9 cellular contexts compared by ENCODE assay signal in the genomic region with DNA sequence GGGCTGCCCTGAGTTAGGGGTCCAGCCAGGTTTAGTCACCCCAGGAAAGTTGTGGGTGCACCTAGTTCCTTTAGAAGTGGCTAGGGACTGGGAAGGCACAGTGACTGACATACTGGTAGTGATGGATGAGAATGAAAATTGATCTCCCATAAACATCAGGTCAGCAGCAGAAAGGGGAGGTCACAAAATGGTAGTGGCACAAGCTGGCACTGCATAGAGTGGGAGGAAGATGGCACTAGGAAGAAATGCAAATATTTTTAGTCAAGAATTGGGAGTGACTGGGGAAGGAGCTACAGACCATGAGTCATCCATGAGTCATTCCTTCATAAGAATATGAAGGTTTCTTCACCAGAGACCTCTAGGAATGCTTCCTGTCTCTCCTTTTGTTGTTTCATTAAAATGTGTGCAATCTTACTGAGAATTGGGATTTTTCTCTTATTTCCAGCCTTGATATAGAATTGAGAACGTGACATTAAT.
DNase-seq lines count a peak whose midpoint lies in the region; ATAC-seq, FAIRE-seq and TF ChIP-seq lines count a peak whose summit lies in the region.
"Had no signal": no experiment of that assay in that cellular context is flagged by ENCODE, and none has a peak within 500 bp of the region (broad histone marks: within the 10 kb centered on the region; RNA-seq: fewer than 3 reads in every experiment).

No MANE protein-coding gene starts in this region.

- no peaks in the 10 kb centered on the region for H3K36me3 Mint-ChIP-seq in activated B cell treated with CpG ODN at 0.5 μM for 24 hours (ENCODE audit: low read depth)

- intact Hi-C loops in activated B cell treated with CpG ODN at 0.5 μM for 24 hours (cut with micrococcal nuclease), result loop anchor here (2.0 kb wide), 2 partner anchors 29 to 61 kb away; no protein-coding TSS in a partner anchor

- peaks cover 51% of the 10 kb centered on the region for H3K4me1 Mint-ChIP-seq in activated B cell treated with CpG ODN at 0.5 μM for 24 hours

- CTCF ChIA-PET in activated B cell treated with CpG ODN at 0.5 μM for 24 hours (lab: Charles Lee), result interaction anchor here (1.3 to 1.5 kb wide), 4 partner anchors 29 to 245 kb away, joined by 3 to 4 read pairs (median 4); no protein-coding TSS in a partner anchor

- no peak overlapping the region for H3K4me3 Mint-ChIP-seq in activated B cell treated with CpG ODN at 0.5 μM for 24 hours

- H3K27ac Mint-ChIP-seq in activated B cell treated with CpG ODN at 0.5 μM for 24 hours, result peak overlapping the region; percentile 85

- H3K27me3 Mint-ChIP-seq in activated B cell treated with CpG ODN at 0.5 μM for 24 hours, result no peaks in the 10 kb centered on the region

- no peak for ATAC-seq in activated B cell treated with CpG ODN at 0.5 μM for 24 hours (ENCODE audit: low read depth)

- no peak for FAIRE-seq in urothelium cell line (lab: Jason Lieb, UNC)

- no peak for TF ChIP-seq CTCF in activated B cell treated with CpG ODN at 0.5 μM for 24 hours (IDR thresholded peaks at IDR 0.05)

- no peaks in the 10 kb centered on the region for H3K9me3 Mint-ChIP-seq in activated B cell treated with CpG ODN at 0.5 μM for 24 hours

- POLR2A ChIA-PET in activated B cell treated with CpG ODN at 0.5 μM for 24 hours (lab: Charles Lee), result interaction anchor here (0.9 to 2.9 kb wide), 3 partner anchors 16 to 119 kb away, joined by 3 to 9 read pairs (median 6); no protein-coding TSS in a partner anchor

- peak; percentile 13 for DNase-seq in stimulated activated CD4-positive, alpha-beta T cell treated with anti-CD3 and anti-CD28 coated beads, Interleukin-12 subunit alpha, Interleukin-12 subunit beta, amount 100 ng/mL, for 4 hours
- no peak for DNase-seq in stimulated activated CD4-positive, alpha-beta T cell treated with anti-CD3 and anti-CD28 coated beads, Interleukin-2, amount 100 ng/mL, for 48 hours
- DNase-seq in activated B cell treated with CpG ODN at 0.5 μM for 24 hours (no peak), foreskin melanocyte (peak; percentile 61), urothelium cell line (ENCODE audit: low spot score) (peak; percentile 88), NCI-H1694 treated with DMSO at 0.1 percent for 48 hours (lab: John Stamatoyannopoulos, UW) (no peak), SHP77 (lab: John Stamatoyannopoulos, UW) (no peak), cerebellum (ENCODE audit: low spot score) (no peak)
- DNase-seq: cerebellar nuclear complex had no signal

Comparison
In these comparisons a context has a peak if more than half of its experiments do, and no peak if none do; other contexts are left out.
1. DNase-seq: peak in stimulated activated CD4-positive, alpha-beta T cell treated with anti-CD3 and anti-CD28 coated beads, Interleukin-12 subunit alpha, Interleukin-12 subunit beta, amount 100 ng/mL, for 4 hours (single experiment), foreskin melanocyte (single experiment) and urothelium cell line (single experiment); none in stimulated activated CD4-positive, alpha-beta T cell treated with anti-CD3 and anti-CD28 coated beads, Interleukin-2, amount 100 ng/mL, for 48 hours (0 of 2), activated B cell treated with CpG ODN at 0.5 μM for 24 hours (single experiment), NCI-H1694 treated with DMSO at 0.1 percent for 48 hours (single experiment), SHP77 (0 of 2) and cerebellum (single experiment).